Comparison of ENCODE assay signal across 1 cellular context in genomic region chr11:69131644-69132300, GRCh38.
TF ChIP-seq lines count a peak whose summit lies in the region.

No MANE protein-coding gene starts in this region.

TF ChIP-seq in K562, 482 proteins besides CTCF, POLR2A, EP300 and RAD21 (continued from another document and continues in another):
- TF ChIP-seq ID3 (CRISPR knock-in tag; IDR thresholded peaks at IDR 0.05), result no peak
- no peak for TF ChIP-seq ID3 (tag; IDR thresholded peaks at IDR 0.05)
- TF ChIP-seq ZEB2 (IDR thresholded peaks at IDR 0.05), result peak; percentile 26; the same call in 1 of the 2 replicates
- TF ChIP-seq HDAC1 (IDR thresholded peaks at IDR 0.05), result no peak
- TF ChIP-seq TEAD2 (tag; IDR thresholded peaks at IDR 0.05), result peak; percentile 100
- no peak for TF ChIP-seq ZNF174 (CRISPR knock-in tag; IDR thresholded peaks at IDR 0.05)
- TF ChIP-seq CREB3L1 (IDR thresholded peaks at IDR 0.05; ENCODE audit: borderline replicate concordance, low read depth), result no peak
- TF ChIP-seq MAX (CRISPR knock-in tag; IDR thresholded peaks at IDR 0.05), result peak; percentile 36; the same call in 1 of the 2 replicates
- no peak for TF ChIP-seq CBX1 (IDR thresholded peaks at IDR 0.05; ENCODE audit: low read depth)
- TF ChIP-seq BDP1 (IDR thresholded peaks at IDR 0.05; ENCODE audit: insufficient read depth, insufficient read length), result no peak
- TF ChIP-seq HDAC8 (tag; IDR thresholded peaks at IDR 0.05), result no peak
- no peak for TF ChIP-seq ZNF740 (CRISPR knock-in tag; IDR thresholded peaks at IDR 0.05)
- TF ChIP-seq ZNF740 (tag; IDR thresholded peaks at IDR 0.05), result no peak
- TF ChIP-seq ZNF408 (CRISPR knock-in tag; IDR thresholded peaks at IDR 0.05; ENCODE audit: low read depth), result no peak
- TF ChIP-seq BCL6 (CRISPR knock-in tag; IDR thresholded peaks at IDR 0.05), result no peak
- TF ChIP-seq RBM34 (IDR thresholded peaks at IDR 0.05; ENCODE audit: borderline replicate concordance, insufficient read depth, low read length), result no peak
- TF ChIP-seq ZNF395 (CRISPR knock-in tag; IDR thresholded peaks at IDR 0.05), result no peak
- no peak for TF ChIP-seq RHOXF2B (CRISPR knock-in tag; conservative IDR thresholded peaks at IDR 0.05)
- no peak for TF ChIP-seq HBP1 (CRISPR knock-in tag; IDR thresholded peaks at IDR 0.05)
- TF ChIP-seq ZNF407 (IDR thresholded peaks at IDR 0.05; ENCODE audit: low read depth), result no peak
- TF ChIP-seq STAG1 (CRISPR knock-in tag; IDR thresholded peaks at IDR 0.05; ENCODE audit: borderline replicate concordance), result peak; percentile 72; the same call in 1 of the 2 replicates
- no peak for TF ChIP-seq ZNF134 (CRISPR knock-in tag; conservative IDR thresholded peaks at IDR 0.05)
- TF ChIP-seq BMI1 (IDR thresholded peaks at IDR 0.05; ENCODE audit: low read length), result no peak
- TF ChIP-seq ZC3H8 (IDR thresholded peaks at IDR 0.05), result no peak
- TF ChIP-seq YY1 (IDR thresholded peaks at IDR 0.05; ENCODE audit: borderline replicate concordance in 1 of 3, control insufficient read depth in 1 of 3, extremely low read depth in 1 of 3, insufficient read depth in 3 of 3, insufficient read length in 1 of 3, insufficient replicate concordance in 2 of 3, low read depth in 1 of 3, low read length in 2 of 3), result peak in 1 of 3 experiments; percentile 21
- TF ChIP-seq RBM17 (IDR thresholded peaks at IDR 0.05; ENCODE audit: borderline replicate concordance, low read depth, low read length), result no peak
- no peak for TF ChIP-seq PATZ1 (CRISPR knock-in tag; IDR thresholded peaks at IDR 0.05; ENCODE audit: borderline replicate concordance)
- TF ChIP-seq DEAF1 (CRISPR knock-in tag; IDR thresholded peaks at IDR 0.05), result peak; percentile 32; the same call in 1 of the 2 replicates
- no peak for TF ChIP-seq ATF1 (CRISPR knock-in tag; IDR thresholded peaks at IDR 0.05)
- TF ChIP-seq ATF1 (tag; IDR thresholded peaks at IDR 0.05), result no peak
- TF ChIP-seq MNT (conservative IDR thresholded peaks at IDR 0.05), result 0 out of 4 replicates have a peak, but pooled peaks of 1 of the 2 experiments have one; percentile 13
- TF ChIP-seq KLF16 (IDR thresholded peaks at IDR 0.05), result 0 out of 2 replicates have a peak, but pooled peaks have one; percentile 5
- TF ChIP-seq JUND (IDR thresholded peaks at IDR 0.05; ENCODE audit: borderline replicate concordance, low read depth, low read length), result 0 out of 2 replicates have a peak, but pooled peaks have one; percentile 23
- TF ChIP-seq JUND (tag; IDR thresholded peaks at IDR 0.05; ENCODE audit: borderline replicate concordance, low read depth, low read length), result no peak
- TF ChIP-seq HOXB6 (CRISPR knock-in tag; IDR thresholded peaks at IDR 0.05; ENCODE audit: borderline replicate concordance), result no peak
- no peak for TF ChIP-seq PHF20 (IDR thresholded peaks at IDR 0.05; ENCODE audit: partially characterized antibody)
- no peak for TF ChIP-seq FOXJ3 (CRISPR knock-in tag; IDR thresholded peaks at IDR 0.05)
- TF ChIP-seq SMARCE1 (IDR thresholded peaks at IDR 0.05), result no peak
